ENCODE assay signal across 9 cellular contexts in the genomic region with DNA sequence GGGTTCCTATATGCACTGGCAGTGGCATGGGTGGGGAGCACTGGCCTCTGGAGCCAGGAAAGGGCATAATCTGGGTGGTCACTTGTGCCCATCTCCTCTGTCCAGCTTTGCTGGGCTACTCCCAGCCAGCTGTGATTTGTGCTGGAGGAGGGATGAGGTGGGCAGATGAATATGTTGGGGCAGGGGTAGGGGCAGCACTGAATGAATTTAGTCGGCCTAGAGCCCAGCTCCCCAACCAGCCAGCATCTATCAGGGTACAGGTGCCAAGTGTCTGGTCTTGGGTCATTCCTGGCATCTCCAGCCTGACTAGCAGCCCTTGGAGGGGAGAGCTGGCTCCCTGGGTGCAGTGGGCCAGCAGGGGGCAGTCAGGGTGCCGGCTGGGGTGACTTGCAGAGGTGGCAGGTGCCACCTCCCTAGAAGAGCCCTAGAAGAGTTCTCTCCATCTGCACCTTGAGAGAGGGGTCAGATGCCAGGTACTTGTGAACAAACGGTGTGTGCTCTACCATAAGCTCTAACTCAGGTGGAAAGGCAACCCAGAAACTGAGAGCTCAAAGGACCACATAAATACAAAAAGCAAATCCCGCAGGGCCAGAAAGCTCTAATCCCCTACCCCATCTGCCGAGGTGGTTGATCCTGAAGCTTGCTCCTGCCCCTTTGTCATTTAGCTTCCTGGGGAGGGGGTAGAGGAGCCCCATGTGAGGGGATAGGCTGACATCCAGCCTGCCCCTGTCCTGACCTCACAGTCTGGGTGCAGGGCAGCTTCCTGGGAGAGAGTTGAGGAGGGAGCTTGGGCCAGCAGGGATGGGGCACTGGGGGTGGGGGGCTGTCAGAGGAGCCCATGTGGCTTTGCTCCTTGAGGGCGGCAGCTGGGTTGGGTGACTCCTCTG. TPM values are rescaled to one million over a fixed set of nuclear protein-coding genes. Genes with fewer than 3 reads are reported as not detected.
A peak's percentile ranks its signal among the peaks of the same experiment; 100 is the strongest.
DNase-seq lines count a peak whose midpoint lies in the region; ATAC-seq and TF ChIP-seq lines count a peak whose summit lies in the region.
"Had no signal": no experiment of that assay in that cellular context is flagged by ENCODE, and none has a peak within 500 bp of the region (broad histone marks: within the 10 kb centered on the region; RNA-seq: fewer than 3 reads in every experiment).

No MANE protein-coding gene starts in this region.

- peaks cover 26% of the 10 kb centered on the region for H3K4me1 Mint-ChIP-seq in osteocyte (ENCODE audit: unreplicated experiment)

- H3K27me3 Mint-ChIP-seq in osteocyte (ENCODE audit: unreplicated experiment), result peaks cover 50% of the 10 kb centered on the region

- no peak overlapping the region for H3K4me3 Mint-ChIP-seq in osteocyte (ENCODE audit: unreplicated experiment)
- H3K4me3 Mint-ChIP-seq: memory B cell had no signal

- H3K36me3 Mint-ChIP-seq in osteocyte (ENCODE audit: unreplicated experiment), result no peaks in the 10 kb centered on the region
- H3K36me3 Mint-ChIP-seq: memory B cell had no signal

- DNase-seq in NCI-H2196 (lab: John Stamatoyannopoulos, UW; ENCODE audit: unreplicated experiment) (peak; percentile 63), NCI-H2196 treated with DMSO at 0.1 percent for 48 hours (lab: John Stamatoyannopoulos, UW; ENCODE audit: unreplicated experiment) (no peak), NCI-H82 (lab: John Stamatoyannopoulos, UW) (peak; percentile 97), osteocyte (ENCODE audit: extremely low spot score, unreplicated experiment) (no peak), SIG-M5 treated with dmso at 0.1 percent for 504 hours (lab: John Stamatoyannopoulos, UW; ENCODE audit: unreplicated experiment) (no peak)

- no peak overlapping the region for H3K27ac Mint-ChIP-seq in osteocyte (ENCODE audit: unreplicated experiment)
- H3K27ac Mint-ChIP-seq: memory B cell had no signal

- peak; percentile 64 for ATAC-seq in esophagus mucosa
- ATAC-seq in HG02642 (IDR thresholded peaks at IDR 0.05; ENCODE audit: poor library complexity, unreplicated experiment), result no peak
- no peak for ATAC-seq in HG03457 (IDR thresholded peaks at IDR 0.05; ENCODE audit: unreplicated experiment)

- peak; percentile 42 for TF ChIP-seq CTCF in osteocyte (IDR thresholded peaks at IDR 0.05)

- no peaks in the 10 kb centered on the region for H3K9me3 Mint-ChIP-seq in osteocyte (ENCODE audit: unreplicated experiment)
- H3K9me3 Mint-ChIP-seq: memory B cell had no signal

RNA-seq across cellular contexts. Expression of a gene that starts 2.2 kb away (rescaled TPM):
- 5.0 TPM for total RNA-seq in esophagus mucosa
- 3.0 and 6.7 TPM in 2 replicates for total RNA-seq in osteocyte

Comparison
In these comparisons a context has a peak if more than half of its experiments do, and no peak if none do; other contexts are left out.
1. DNase-seq: peak in NCI-H2196 (single experiment) and NCI-H82 (single experiment); none in NCI-H2196 treated with DMSO at 0.1 percent for 48 hours (single experiment), osteocyte (single experiment) and SIG-M5 treated with dmso at 0.1 percent for 504 hours (single experiment).